Comparison of ENCODE assay signal across 21 cellular contexts in the genomic region with DNA sequence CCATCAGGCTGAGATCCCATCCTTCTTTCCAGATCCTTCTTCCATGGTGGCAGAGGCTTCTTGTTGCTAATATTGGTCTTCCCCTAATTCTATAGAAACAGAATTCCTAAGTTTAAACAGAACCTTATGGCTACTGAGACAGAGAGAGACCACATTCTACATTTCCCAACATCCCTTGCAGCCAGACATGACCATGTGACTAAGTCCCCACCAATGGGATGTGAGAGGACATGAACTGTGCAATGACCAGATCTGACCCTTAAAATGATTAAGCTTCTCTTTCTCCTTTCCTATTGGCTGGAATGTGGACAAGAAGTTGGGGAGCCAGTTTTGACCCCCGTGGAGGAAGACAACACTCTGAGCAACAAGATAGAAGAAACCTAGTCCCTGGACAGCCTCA.
DNase-seq lines count a peak whose midpoint lies in the region; ATAC-seq, FAIRE-seq and TF ChIP-seq lines count a peak whose summit lies in the region.
"Had no signal": no experiment of that assay in that cellular context is flagged by ENCODE, and none has a peak within 500 bp of the region (broad histone marks: within the 10 kb centered on the region; RNA-seq: fewer than 3 reads in every experiment).

No MANE protein-coding gene starts in this region.

- in situ Hi-C loops in K562 (cut with MboI), result no loop called here

- intact Hi-C loops in K562 (cut with micrococcal nuclease), result no loop called here

- H3K4me3 ChIP-seq in BLaER1 treated with 17β-estradiol and CSF1 and Interleukin-3, amounts not matched to agents 10 nM and 100 nM, result no peak overlapping the region
- no peak overlapping the region for H3K4me3 ChIP-seq in K562

- no peaks in the 10 kb centered on the region for H4K20me1 ChIP-seq in BLaER1 treated with 17β-estradiol and CSF1 and Interleukin-3, amounts not matched to agents 10 nM and 100 nM
- no peaks in the 10 kb centered on the region for H4K20me1 ChIP-seq in K562 (replicated peaks; ENCODE audit: control insufficient read depth, insufficient read depth, low read length)

- DNase-seq in K562 (ENCODE audit: extremely low read depth in 1 of 4, low spot score in 3 of 4) (peak in 2 of 4 experiments; percentile 25 to 29), DMS 273 treated with DMSO at 0.1 percent for 48 hours (lab: John Stamatoyannopoulos, UW) (no peak)
- DNase-seq: Caco-2; CD8-positive, alpha-beta T cell; GF-D8; HCEC 1CT; MM.1S; NCI-H2227 treated with DMSO at 0.1 percent for 48 hours; Right ventricle myocardium superior; RPMI8226; T-cell had no signal

- H3K27ac Mint-ChIP-seq in nephron, result peak overlapping the region in 2 of 3 experiments; percentile 33 to 82
- H3K27ac Mint-ChIP-seq: CD8-positive, alpha-beta T cell; T-cell had no signal

- no peak for TF ChIP-seq RAD21 in Ishikawa (IDR thresholded peaks at IDR 0.05; ENCODE audit: low read depth)
- no peak for TF ChIP-seq RAD21 in K562 (CRISPR knock-in tag; conservative IDR thresholded peaks at IDR 0.05 in 1 of 2, IDR thresholded peaks at IDR 0.05 in 1 of 2)

- no peak for FAIRE-seq in K562 (lab: Jason Lieb, UNC)
- FAIRE-seq: A204.1, GM18507, H1 had no signal

- no peak overlapping the region for H3K9ac ChIP-seq in BLaER1 treated with 17β-estradiol and CSF1 and Interleukin-3, amounts not matched to agents 10 nM and 100 nM
- H3K9ac ChIP-seq in K562 (ENCODE audit: insufficient read depth in 1 of 2, low read depth in 2 of 2, low read length in 2 of 2), result no peak overlapping the region
- H3K9ac ChIP-seq: KMS-11 had no signal

- BruUV-seq in K562 (replicated peaks; lab: Mats Ljungman, UMichigan), result no TSS peak

- no peaks in the 10 kb centered on the region for H3K79me2 ChIP-seq in K562 (ENCODE audit: control insufficient read depth, insufficient read depth, low read length)

- TF ChIP-seq POLR2A in K562 (conservative IDR thresholded peaks at IDR 0.05), result no peak

- no peak overlapping the region for H3K27ac ChIP-seq in BLaER1 treated with 17β-estradiol and CSF1 and Interleukin-3, amounts not matched to agents 10 nM and 100 nM
- no peak overlapping the region for H3K27ac ChIP-seq in K562 (ENCODE audit: extremely low read depth, low read depth, low read length)
- H3K27ac ChIP-seq: KMS-11 had no signal

- WGBS in K562 (ENCODE audit: insufficient coverage, low coverage, missing lambda C conversion rate), result 25% methylated on average over 1 of the region's 1 CpG

- H3K27me3 Mint-ChIP-seq in nephron (ENCODE audit: low read depth), result peaks cover 18% of the 10 kb centered on the region
- H3K27me3 Mint-ChIP-seq: T-cell had no signal

- H3K9me3 Mint-ChIP-seq in nephron, result peaks cover 3% of the 10 kb centered on the region
- H3K9me3 Mint-ChIP-seq: CD8-positive, alpha-beta T cell; T-cell had no signal

- CTCF ChIA-PET in K562 (lab: Yijun Ruan, JAX; ENCODE audit: low intra/inter-chr PET ratio), result no interaction called here

- POLR2A ChIA-PET in K562 (lab: Yijun Ruan, JAX), result no interaction called here

- TF ChIP-seq EP300 in Ishikawa (IDR thresholded peaks at IDR 0.05; ENCODE audit: borderline replicate concordance) (no peak), K562 (IDR thresholded peaks at IDR 0.05; ENCODE audit: low read length) (no peak)

- H3K4me2 ChIP-seq in BLaER1 treated with 17β-estradiol and CSF1 and Interleukin-3, amounts not matched to agents 10 nM and 100 nM, result peak overlapping the region in 8 of 11 experiments; percentile 0 to 48 (median 25); a peak in 6 of 22 replicates
- no peak overlapping the region for H3K4me2 ChIP-seq in K562 (ENCODE audit: insufficient read depth, low read length)
- H3K4me2 ChIP-seq: KMS-11 had no signal

- no peak overlapping the region for H2AFZ ChIP-seq in K562 (ENCODE audit: low read depth, low read length)

- peaks cover 50% of the 10 kb centered on the region for H3K4me1 Mint-ChIP-seq in nephron

- no peaks in the 10 kb centered on the region for H3K36me3 Mint-ChIP-seq in nephron (ENCODE audit: low read depth)
- H3K36me3 Mint-ChIP-seq: CD8-positive, alpha-beta T cell; T-cell had no signal

- H3K36me3 ChIP-seq in BLaER1 treated with 17β-estradiol and CSF1 and Interleukin-3, amounts not matched to agents 10 nM and 100 nM, result no peaks in the 10 kb centered on the region
- no peaks in the 10 kb centered on the region for H3K36me3 ChIP-seq in K562 (ENCODE audit: control insufficient read depth, insufficient read depth, low read length)

- no peaks in the 10 kb centered on the region for H3K9me1 ChIP-seq in K562 (ENCODE audit: control insufficient read depth, insufficient read depth, low read length)

- H3K4me1 ChIP-seq in BLaER1 treated with 17β-estradiol and CSF1 and Interleukin-3, amounts not matched to agents 10 nM and 100 nM, result peaks cover 0 to 17% (median 11%) of the 10 kb centered on the region in 10 experiments; a peak in 15 of 20 replicates
- H3K4me1 ChIP-seq in K562 (replicated peaks in 1 of 2; ENCODE audit: control insufficient read depth in 2 of 2, insufficient read depth in 2 of 2, low read length in 2 of 2), result no peaks in the 10 kb centered on the region; a peak in 1 of 5 replicates
- H3K4me1 ChIP-seq: Caco-2 had no signal

- TF ChIP-seq CTCF in K562 (IDR thresholded peaks at IDR 0.05 in 2 of 3, conservative IDR thresholded peaks at IDR 0.05 in 1 of 3; ENCODE audit: insufficient read depth in 2 of 3, low read depth in 1 of 3, low read length in 3 of 3) (no peak), nephron (IDR thresholded peaks at IDR 0.05; ENCODE audit: unreplicated experiment in 3 of 3) (no peak)

- no peak for ATAC-seq in K562
- no peak for ATAC-seq in GM19035 (IDR thresholded peaks at IDR 0.05; ENCODE audit: unreplicated experiment)
- no peak for ATAC-seq in HG02678 (IDR thresholded peaks at IDR 0.05; ENCODE audit: unreplicated experiment)
- ATAC-seq in HG03175 (IDR thresholded peaks at IDR 0.05; ENCODE audit: unreplicated experiment), result no peak
- ATAC-seq: CD8-positive, alpha-beta T cell; T-cell had no signal

- peaks cover 0 to 11% (median 0%) of the 10 kb centered on the region in 11 experiments; a peak in 4 of 22 replicates for H3K9me3 ChIP-seq in BLaER1 treated with 17β-estradiol and CSF1 and Interleukin-3, amounts not matched to agents 10 nM and 100 nM (replicated peaks in 1 of 11)
- H3K9me3 ChIP-seq in K562 (replicated peaks; ENCODE audit: control insufficient read depth, insufficient read depth, low read depth, low read length), result no peaks in the 10 kb centered on the region
- H3K9me3 ChIP-seq: Caco-2 had no signal

- H3K27me3 ChIP-seq in BLaER1 treated with 17β-estradiol and CSF1 and Interleukin-3, amounts not matched to agents 10 nM and 100 nM, result no peaks in the 10 kb centered on the region
- no peaks in the 10 kb centered on the region for H3K27me3 ChIP-seq in K562 (ENCODE audit: control insufficient read depth in 2 of 2, insufficient read depth in 2 of 2, low read length in 2 of 2)

- H3K4me3 Mint-ChIP-seq in nephron, result no peak overlapping the region
- H3K4me3 Mint-ChIP-seq: CD8-positive, alpha-beta T cell; T-cell had no signal

TF ChIP-seq in Ishikawa, 13 proteins besides CTCF, POLR2A, EP300 and RAD21:
- TF ChIP-seq, protein P1, sequence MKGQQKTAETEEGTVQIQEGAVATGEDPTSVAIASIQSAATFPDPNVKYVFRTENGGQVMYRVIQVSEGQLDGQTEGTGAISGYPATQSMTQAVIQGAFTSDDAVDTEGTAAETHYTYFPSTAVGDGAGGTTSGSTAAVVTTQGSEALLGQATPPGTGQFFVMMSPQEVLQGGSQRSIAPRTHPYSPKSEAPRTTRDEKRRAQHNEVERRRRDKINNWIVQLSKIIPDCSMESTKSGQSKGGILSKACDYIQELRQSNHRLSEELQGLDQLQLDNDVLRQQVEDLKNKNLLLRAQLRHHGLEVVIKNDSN (IDR thresholded peaks at IDR 0.05), result peak; percentile 60
- TF ChIP-seq FOXM1 (IDR thresholded peaks at IDR 0.05; ENCODE audit: borderline replicate concordance, low read depth), result no peak
- no peak for TF ChIP-seq TCF12 (IDR thresholded peaks at IDR 0.05; ENCODE audit: low read depth)

TF ChIP-seq in K562, 482 proteins besides CTCF, POLR2A, EP300 and RAD21 (continues in another document):
- peak; percentile 59 for TF ChIP-seq USF2 (CRISPR knock-in tag; IDR thresholded peaks at IDR 0.05)
- no peak for TF ChIP-seq MED1 (CRISPR knock-in tag; IDR thresholded peaks at IDR 0.05; ENCODE audit: borderline replicate concordance)
- TF ChIP-seq HNRNPLL (IDR thresholded peaks at IDR 0.05; ENCODE audit: low read depth, low read length, poor library complexity, severe bottlenecking), result no peak
- TF ChIP-seq ZNF511 (CRISPR knock-in tag; IDR thresholded peaks at IDR 0.05), result no peak
- TF ChIP-seq RAD51 (IDR thresholded peaks at IDR 0.05; ENCODE audit: borderline replicate concordance, low read depth), result peak; percentile 59; the same call in 1 of the 2 replicates
- TF ChIP-seq HES1 (IDR thresholded peaks at IDR 0.05; ENCODE audit: low read depth), result no peak
- peak; percentile 82 for TF ChIP-seq NFYB (IDR thresholded peaks at IDR 0.05; ENCODE audit: extremely low read depth, insufficient read length)
- peak; percentile 27 for TF ChIP-seq RBM25 (IDR thresholded peaks at IDR 0.05; ENCODE audit: low read depth, low read length, severe bottlenecking)
